Comparison of ENCODE assay signal across 1 cellular context in the genomic region with DNA sequence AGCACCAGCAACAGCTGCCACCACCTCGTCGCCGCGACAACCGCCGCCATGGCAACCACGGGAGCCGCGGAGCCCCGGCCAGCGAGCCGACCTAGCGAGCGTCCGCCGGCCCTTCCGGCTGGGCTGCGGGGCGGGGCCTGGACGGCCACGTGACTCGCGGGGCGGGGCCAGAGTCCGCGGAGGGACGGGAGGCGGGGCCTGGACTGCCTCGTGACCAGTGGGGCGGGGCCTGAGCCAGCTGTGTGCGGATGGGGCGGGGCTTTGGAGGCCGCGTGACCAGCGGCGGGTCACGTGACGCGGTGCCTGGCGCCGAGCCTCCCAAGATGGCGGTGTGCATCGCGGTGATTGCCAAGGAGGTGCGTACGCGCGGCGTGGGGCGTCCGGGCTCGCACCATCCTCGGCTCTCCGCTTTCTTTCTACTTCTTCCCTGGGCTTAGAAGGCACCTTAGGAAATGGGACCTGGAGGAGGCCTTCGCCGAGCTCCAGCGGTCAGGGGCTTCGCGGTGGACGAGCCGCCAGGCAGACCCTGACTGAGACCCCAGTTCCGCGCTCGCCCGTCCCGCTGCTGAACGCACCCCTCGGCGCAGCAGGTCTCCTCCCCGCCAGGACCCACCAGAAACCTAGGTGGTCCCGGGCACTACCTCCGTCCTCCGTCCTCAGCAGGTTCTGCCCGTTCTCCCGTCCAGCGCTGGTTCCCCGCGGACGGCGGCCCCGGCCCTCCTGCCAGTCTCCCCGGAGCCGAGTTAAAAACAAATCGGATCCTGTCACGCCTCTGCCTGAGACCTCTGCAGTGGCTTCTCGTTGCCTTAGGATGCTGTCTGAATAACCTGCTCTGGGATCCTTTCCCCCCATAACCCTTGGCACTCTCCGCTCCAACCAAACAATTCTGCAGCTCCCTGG.
TF ChIP-seq lines count a peak whose summit lies in the region.

A gene with protein sequence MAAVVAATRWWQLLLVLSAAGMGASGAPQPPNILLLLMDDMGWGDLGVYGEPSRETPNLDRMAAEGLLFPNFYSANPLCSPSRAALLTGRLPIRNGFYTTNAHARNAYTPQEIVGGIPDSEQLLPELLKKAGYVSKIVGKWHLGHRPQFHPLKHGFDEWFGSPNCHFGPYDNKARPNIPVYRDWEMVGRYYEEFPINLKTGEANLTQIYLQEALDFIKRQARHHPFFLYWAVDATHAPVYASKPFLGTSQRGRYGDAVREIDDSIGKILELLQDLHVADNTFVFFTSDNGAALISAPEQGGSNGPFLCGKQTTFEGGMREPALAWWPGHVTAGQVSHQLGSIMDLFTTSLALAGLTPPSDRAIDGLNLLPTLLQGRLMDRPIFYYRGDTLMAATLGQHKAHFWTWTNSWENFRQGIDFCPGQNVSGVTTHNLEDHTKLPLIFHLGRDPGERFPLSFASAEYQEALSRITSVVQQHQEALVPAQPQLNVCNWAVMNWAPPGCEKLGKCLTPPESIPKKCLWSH (minus strand): TSS at position 120 of the 900 bp plus-strand sequence. CDS start 70 bp downstream, at position 50.
A gene with protein sequence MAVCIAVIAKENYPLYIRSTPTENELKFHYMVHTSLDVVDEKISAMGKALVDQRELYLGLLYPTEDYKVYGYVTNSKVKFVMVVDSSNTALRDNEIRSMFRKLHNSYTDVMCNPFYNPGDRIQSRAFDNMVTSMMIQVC (plus strand): TSS at position 300 of the 900 bp plus-strand sequence. CDS start 24 bp downstream, at position 324.

TF ChIP-seq in GM12878, 131 proteins besides CTCF, POLR2A, EP300 and RAD21 (continued from another document and continues in another):
- TF ChIP-seq, protein P1, sequence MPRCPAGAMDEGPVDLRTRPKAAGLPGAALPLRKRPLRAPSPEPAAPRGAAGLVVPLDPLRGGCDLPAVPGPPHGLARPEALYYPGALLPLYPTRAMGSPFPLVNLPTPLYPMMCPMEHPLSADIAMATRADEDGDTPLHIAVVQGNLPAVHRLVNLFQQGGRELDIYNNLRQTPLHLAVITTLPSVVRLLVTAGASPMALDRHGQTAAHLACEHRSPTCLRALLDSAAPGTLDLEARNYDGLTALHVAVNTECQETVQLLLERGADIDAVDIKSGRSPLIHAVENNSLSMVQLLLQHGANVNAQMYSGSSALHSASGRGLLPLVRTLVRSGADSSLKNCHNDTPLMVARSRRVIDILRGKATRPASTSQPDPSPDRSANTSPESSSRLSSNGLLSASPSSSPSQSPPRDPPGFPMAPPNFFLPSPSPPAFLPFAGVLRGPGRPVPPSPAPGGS (IDR thresholded peaks at IDR 0.05; ENCODE audit: borderline replicate concordance, insufficient read depth, low read depth, low read length, poor library complexity, severe bottlenecking): no peak
- TF ChIP-seq, protein P2, sequence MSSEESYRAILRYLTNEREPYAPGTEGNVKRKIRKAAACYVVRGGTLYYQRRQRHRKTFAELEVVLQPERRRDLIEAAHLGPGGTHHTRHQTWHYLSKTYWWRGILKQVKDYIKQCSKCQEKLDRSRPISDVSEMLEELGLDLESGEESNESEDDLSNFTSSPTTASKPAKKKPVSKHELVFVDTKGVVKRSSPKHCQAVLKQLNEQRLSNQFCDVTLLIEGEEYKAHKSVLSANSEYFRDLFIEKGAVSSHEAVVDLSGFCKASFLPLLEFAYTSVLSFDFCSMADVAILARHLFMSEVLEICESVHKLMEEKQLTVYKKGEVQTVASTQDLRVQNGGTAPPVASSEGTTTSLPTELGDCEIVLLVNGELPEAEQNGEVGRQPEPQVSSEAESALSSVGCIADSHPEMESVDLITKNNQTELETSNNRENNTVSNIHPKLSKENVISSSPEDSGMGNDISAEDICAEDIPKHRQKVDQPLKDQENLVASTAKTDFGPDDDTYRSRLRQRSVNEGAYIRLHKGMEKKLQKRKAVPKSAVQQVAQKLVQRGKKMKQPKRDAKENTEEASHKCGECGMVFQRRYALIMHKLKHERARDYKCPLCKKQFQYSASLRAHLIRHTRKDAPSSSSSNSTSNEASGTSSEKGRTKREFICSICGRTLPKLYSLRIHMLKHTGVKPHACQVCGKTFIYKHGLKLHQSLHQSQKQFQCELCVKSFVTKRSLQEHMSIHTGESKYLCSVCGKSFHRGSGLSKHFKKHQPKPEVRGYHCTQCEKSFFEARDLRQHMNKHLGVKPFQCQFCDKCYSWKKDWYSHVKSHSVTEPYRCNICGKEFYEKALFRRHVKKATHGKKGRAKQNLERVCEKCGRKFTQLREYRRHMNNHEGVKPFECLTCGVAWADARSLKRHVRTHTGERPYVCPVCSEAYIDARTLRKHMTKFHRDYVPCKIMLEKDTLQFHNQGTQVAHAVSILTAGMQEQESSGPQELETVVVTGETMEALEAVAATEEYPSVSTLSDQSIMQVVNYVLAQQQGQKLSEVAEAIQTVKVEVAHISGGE (CRISPR knock-in tag; IDR thresholded peaks at IDR 0.05): peak; percentile 68
- TF ChIP-seq, protein P3, sequence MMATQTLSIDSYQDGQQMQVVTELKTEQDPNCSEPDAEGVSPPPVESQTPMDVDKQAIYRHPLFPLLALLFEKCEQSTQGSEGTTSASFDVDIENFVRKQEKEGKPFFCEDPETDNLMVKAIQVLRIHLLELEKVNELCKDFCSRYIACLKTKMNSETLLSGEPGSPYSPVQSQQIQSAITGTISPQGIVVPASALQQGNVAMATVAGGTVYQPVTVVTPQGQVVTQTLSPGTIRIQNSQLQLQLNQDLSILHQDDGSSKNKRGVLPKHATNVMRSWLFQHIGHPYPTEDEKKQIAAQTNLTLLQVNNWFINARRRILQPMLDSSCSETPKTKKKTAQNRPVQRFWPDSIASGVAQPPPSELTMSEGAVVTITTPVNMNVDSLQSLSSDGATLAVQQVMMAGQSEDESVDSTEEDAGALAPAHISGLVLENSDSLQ (IDR thresholded peaks at IDR 0.05): no peak
- TF ChIP-seq, protein P4, sequence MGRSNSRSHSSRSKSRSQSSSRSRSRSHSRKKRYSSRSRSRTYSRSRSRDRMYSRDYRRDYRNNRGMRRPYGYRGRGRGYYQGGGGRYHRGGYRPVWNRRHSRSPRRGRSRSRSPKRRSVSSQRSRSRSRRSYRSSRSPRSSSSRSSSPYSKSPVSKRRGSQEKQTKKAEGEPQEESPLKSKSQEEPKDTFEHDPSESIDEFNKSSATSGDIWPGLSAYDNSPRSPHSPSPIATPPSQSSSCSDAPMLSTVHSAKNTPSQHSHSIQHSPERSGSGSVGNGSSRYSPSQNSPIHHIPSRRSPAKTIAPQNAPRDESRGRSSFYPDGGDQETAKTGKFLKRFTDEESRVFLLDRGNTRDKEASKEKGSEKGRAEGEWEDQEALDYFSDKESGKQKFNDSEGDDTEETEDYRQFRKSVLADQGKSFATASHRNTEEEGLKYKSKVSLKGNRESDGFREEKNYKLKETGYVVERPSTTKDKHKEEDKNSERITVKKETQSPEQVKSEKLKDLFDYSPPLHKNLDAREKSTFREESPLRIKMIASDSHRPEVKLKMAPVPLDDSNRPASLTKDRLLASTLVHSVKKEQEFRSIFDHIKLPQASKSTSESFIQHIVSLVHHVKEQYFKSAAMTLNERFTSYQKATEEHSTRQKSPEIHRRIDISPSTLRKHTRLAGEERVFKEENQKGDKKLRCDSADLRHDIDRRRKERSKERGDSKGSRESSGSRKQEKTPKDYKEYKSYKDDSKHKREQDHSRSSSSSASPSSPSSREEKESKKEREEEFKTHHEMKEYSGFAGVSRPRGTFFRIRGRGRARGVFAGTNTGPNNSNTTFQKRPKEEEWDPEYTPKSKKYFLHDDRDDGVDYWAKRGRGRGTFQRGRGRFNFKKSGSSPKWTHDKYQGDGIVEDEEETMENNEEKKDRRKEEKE (IDR thresholded peaks at IDR 0.05): no peak
- TF ChIP-seq NR2C1 (IDR thresholded peaks at IDR 0.05) (no peak), MXI1 (IDR thresholded peaks at IDR 0.05; ENCODE audit: low read depth, low read length) (peak; percentile 90), POU2F2 (IDR thresholded peaks at IDR 0.05; ENCODE audit: borderline replicate concordance, low read depth, low read length) (peak; percentile 39; the same call in 1 of the 3 replicates), SUZ12 (IDR thresholded peaks at IDR 0.05; ENCODE audit: unreplicated experiment) (no peak), ZNF24 (IDR thresholded peaks at IDR 0.05) (no peak), SREBF1 (IDR thresholded peaks at IDR 0.05; ENCODE audit: low read length) (no peak), RUNX3 (IDR thresholded peaks at IDR 0.05; ENCODE audit: low read length) (0 out of 2 replicates have a peak, but pooled peaks have one; percentile 10), BHLHE40 (IDR thresholded peaks at IDR 0.05; ENCODE audit: borderline replicate concordance in 1 of 2, low read depth in 2 of 2, low read length in 1 of 2) (peak; percentile 91 to 99), JUNB (IDR thresholded peaks at IDR 0.05) (no peak), EGR1 (IDR thresholded peaks at IDR 0.05; ENCODE audit: borderline replicate concordance in 1 of 2, low read depth in 2 of 2, low read length in 2 of 2) (0 out of 3 replicates have a peak, but pooled peaks of 1 of the 2 experiments have one; percentile 17), WRNIP1 (IDR thresholded peaks at IDR 0.05; ENCODE audit: borderline replicate concordance, low read depth, low read length) (no peak), SMAD5 (IDR thresholded peaks at IDR 0.05; ENCODE audit: low read depth) (0 out of 2 replicates have a peak, but pooled peaks have one; percentile 27), CBX3 (IDR thresholded peaks at IDR 0.05; ENCODE audit: borderline replicate concordance, low read depth) (no peak), SUPT20H (IDR thresholded peaks at IDR 0.05; ENCODE audit: borderline replicate concordance, control insufficient read depth, low read depth, low read length) (no peak), PAX5 (IDR thresholded peaks at IDR 0.05; ENCODE audit: borderline replicate concordance, low read depth, low read length) (no peak), HDGF (IDR thresholded peaks at IDR 0.05) (no peak), RFX5 (IDR thresholded peaks at IDR 0.05; ENCODE audit: low read depth, low read length) (no peak), SMAD1 (IDR thresholded peaks at IDR 0.05; ENCODE audit: low read depth, partially characterized antibody) (no peak), NRF1 (conservative IDR thresholded peaks at IDR 0.05; ENCODE audit: low read depth, low read length) (no peak), KAT2A (conservative IDR thresholded peaks at IDR 0.05; ENCODE audit: control insufficient read depth, low read depth, low read length) (no peak), CREM (IDR thresholded peaks at IDR 0.05; ENCODE audit: low read depth) (0 out of 2 replicates have a peak, but pooled peaks have one; percentile 20), JUND (IDR thresholded peaks at IDR 0.05; ENCODE audit: low read depth, low read length) (no peak)
- TF ChIP-seq, protein P5, sequence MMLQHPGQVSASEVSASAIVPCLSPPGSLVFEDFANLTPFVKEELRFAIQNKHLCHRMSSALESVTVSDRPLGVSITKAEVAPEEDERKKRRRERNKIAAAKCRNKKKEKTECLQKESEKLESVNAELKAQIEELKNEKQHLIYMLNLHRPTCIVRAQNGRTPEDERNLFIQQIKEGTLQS (IDR thresholded peaks at IDR 0.05; ENCODE audit: borderline replicate concordance, extremely low read depth, low read depth, low read length): peak; percentile 98
- TF ChIP-seq, protein P6, sequence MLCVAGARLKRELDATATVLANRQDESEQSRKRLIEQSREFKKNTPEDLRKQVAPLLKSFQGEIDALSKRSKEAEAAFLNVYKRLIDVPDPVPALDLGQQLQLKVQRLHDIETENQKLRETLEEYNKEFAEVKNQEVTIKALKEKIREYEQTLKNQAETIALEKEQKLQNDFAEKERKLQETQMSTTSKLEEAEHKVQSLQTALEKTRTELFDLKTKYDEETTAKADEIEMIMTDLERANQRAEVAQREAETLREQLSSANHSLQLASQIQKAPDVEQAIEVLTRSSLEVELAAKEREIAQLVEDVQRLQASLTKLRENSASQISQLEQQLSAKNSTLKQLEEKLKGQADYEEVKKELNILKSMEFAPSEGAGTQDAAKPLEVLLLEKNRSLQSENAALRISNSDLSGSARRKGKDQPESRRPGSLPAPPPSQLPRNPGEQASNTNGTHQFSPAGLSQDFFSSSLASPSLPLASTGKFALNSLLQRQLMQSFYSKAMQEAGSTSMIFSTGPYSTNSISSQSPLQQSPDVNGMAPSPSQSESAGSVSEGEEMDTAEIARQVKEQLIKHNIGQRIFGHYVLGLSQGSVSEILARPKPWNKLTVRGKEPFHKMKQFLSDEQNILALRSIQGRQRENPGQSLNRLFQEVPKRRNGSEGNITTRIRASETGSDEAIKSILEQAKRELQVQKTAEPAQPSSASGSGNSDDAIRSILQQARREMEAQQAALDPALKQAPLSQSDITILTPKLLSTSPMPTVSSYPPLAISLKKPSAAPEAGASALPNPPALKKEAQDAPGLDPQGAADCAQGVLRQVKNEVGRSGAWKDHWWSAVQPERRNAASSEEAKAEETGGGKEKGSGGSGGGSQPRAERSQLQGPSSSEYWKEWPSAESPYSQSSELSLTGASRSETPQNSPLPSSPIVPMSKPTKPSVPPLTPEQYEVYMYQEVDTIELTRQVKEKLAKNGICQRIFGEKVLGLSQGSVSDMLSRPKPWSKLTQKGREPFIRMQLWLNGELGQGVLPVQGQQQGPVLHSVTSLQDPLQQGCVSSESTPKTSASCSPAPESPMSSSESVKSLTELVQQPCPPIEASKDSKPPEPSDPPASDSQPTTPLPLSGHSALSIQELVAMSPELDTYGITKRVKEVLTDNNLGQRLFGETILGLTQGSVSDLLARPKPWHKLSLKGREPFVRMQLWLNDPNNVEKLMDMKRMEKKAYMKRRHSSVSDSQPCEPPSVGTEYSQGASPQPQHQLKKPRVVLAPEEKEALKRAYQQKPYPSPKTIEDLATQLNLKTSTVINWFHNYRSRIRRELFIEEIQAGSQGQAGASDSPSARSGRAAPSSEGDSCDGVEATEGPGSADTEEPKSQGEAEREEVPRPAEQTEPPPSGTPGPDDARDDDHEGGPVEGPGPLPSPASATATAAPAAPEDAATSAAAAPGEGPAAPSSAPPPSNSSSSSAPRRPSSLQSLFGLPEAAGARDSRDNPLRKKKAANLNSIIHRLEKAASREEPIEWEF (IDR thresholded peaks at IDR 0.05; ENCODE audit: insufficient replicate concordance, low read depth, low read length): no peak
- TF ChIP-seq, protein P7, sequence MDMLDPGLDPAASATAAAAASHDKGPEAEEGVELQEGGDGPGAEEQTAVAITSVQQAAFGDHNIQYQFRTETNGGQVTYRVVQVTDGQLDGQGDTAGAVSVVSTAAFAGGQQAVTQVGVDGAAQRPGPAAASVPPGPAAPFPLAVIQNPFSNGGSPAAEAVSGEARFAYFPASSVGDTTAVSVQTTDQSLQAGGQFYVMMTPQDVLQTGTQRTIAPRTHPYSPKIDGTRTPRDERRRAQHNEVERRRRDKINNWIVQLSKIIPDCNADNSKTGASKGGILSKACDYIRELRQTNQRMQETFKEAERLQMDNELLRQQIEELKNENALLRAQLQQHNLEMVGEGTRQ (IDR thresholded peaks at IDR 0.05; ENCODE audit: borderline replicate concordance, low read depth, low read length): peak; percentile 99
- TF ChIP-seq, protein P8, sequence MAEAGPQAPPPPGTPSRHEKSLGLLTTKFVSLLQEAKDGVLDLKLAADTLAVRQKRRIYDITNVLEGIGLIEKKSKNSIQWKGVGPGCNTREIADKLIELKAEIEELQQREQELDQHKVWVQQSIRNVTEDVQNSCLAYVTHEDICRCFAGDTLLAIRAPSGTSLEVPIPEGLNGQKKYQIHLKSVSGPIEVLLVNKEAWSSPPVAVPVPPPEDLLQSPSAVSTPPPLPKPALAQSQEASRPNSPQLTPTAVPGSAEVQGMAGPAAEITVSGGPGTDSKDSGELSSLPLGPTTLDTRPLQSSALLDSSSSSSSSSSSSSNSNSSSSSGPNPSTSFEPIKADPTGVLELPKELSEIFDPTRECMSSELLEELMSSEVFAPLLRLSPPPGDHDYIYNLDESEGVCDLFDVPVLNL (IDR thresholded peaks at IDR 0.05; ENCODE audit: low read depth, low read length): no peak
